ENCODE assay signal across 3 cellular contexts in genomic region chrX:109576083-109576482, GRCh38. TPM values are rescaled to one million over a fixed set of nuclear protein-coding genes. Genes with fewer than 3 reads are reported as not detected.
"Had no signal": no experiment of that assay in that cellular context is flagged by ENCODE, and none has a peak within 500 bp of the region (broad histone marks: within the 10 kb centered on the region; RNA-seq: fewer than 3 reads in every experiment).

No MANE protein-coding gene starts in this region.

RNA-seq across cellular contexts. Expression of gene KCNE5, which starts 48.9 kb away (rescaled TPM):
- total RNA-seq: ascending aorta, body of pancreas had no signal
- polyA plus RNA-seq: aorta had no signal
